Comparison of ENCODE assay signal across 9 cellular contexts in the genomic region with DNA sequence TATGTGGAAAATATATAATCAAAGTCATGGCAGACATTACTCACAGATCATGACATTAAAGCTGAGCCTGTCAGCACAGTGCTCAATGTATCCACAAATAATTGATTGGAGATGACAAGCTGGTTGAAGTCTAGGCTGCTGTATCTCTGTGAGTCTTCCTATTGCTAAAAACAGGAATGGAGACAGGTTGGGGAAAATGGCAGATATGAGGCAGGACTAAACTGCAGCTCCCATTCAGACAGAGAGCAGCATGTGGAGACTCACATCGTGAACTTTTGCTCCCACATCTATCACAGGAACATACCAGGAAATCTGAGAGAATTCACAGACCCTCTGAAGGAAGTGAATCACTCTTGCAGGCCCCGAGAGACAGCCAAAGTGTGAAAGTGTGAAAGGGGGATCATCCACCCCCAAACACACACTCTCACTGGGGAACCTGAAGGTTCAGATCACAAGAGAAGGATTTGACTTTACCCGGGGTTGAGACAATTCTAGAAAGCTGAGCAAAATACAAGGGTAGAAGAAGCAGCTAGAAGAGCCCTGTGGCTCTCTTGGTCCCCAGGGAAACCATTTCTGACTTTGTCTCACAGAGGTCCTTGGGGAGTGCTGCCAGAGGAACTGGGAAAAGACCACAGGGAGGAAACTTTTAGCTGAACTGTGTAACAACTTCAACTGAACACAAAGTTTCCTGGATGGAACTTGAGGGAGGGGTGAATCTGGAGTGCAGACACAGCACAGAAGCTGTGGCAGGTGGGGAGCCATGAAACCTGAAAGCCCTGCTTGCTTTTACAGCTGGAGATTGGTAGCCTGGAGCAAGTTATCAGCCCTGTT.
DNase-seq lines count a peak whose midpoint lies in the region; ATAC-seq lines count a peak whose summit lies in the region.
"Had no signal": no experiment of that assay in that cellular context is flagged by ENCODE, and none has a peak within 500 bp of the region (broad histone marks: within the 10 kb centered on the region; RNA-seq: fewer than 3 reads in every experiment).

No MANE protein-coding gene starts in this region.

- DNase-seq in NK-92 treated with Interleukin-12 subunit alpha and Interleukin-12 subunit beta, amount 100 ng/mL, for 24 hours (lab: John Stamatoyannopoulos, UW), result peak; percentile 3
- DNase-seq in NK-92 (lab: John Stamatoyannopoulos, UW; ENCODE audit: unreplicated experiment), result no peak
- DNase-seq in retina, result peak; percentile 25
- DNase-seq in posterior vena cava (ENCODE audit: low spot score), result no peak
- no peak for DNase-seq in nucleus accumbens (lab: John Stamatoyannopoulos, UW)
- no peak for DNase-seq in SW 1271 (lab: John Stamatoyannopoulos, UW)
- DNase-seq: NCI-H1436 treated with DMSO at 0.1 percent for 48 hours had no signal

- ATAC-seq in GM21825 (IDR thresholded peaks at IDR 0.05; ENCODE audit: unreplicated experiment) (peak; percentile 50), HG03521 (IDR thresholded peaks at IDR 0.05; ENCODE audit: unreplicated experiment) (peak; percentile 31)

- intact Hi-C loops in posterior vena cava (cut with DNase I), result no loop called here

Comparison
In these comparisons a context has a peak if more than half of its experiments do, and no peak if none do; other contexts are left out.
1. DNase-seq: peak in NK-92 treated with Interleukin-12 subunit alpha and Interleukin-12 subunit beta, amount 100 ng/mL, for 24 hours (single experiment) and retina (single experiment); none in NK-92 (single experiment), posterior vena cava (single experiment), nucleus accumbens (0 of 56) and SW 1271 (0 of 2).